13 cellular contexts compared by ENCODE assay signal in genomic region chrX:42943051-42943450, GRCh38.
DNase-seq lines count a peak whose midpoint lies in the region; ATAC-seq and TF ChIP-seq lines count a peak whose summit lies in the region.
"Had no signal": no experiment of that assay in that cellular context is flagged by ENCODE, and none has a peak within 500 bp of the region (broad histone marks: within the 10 kb centered on the region; RNA-seq: fewer than 3 reads in every experiment).

No MANE protein-coding gene starts in this region.

- H3K27ac ChIP-seq in mammary epithelial cell (ENCODE audit: insufficient read depth, low read depth, low read length), result no peak overlapping the region
- no peak overlapping the region for H3K27ac ChIP-seq in vagina
- H3K27ac ChIP-seq in ascending aorta, result no peak overlapping the region

- CTCF ChIA-PET in mammary epithelial cell (lab: Charles Lee; ENCODE audit: low non-redundant PET) (no interaction called here), WTC11 (lab: Charles Lee) (no interaction called here)

- TF ChIP-seq CTCF in GM12864 (IDR thresholded peaks at IDR 0.05; ENCODE audit: low read depth, low read length, missing control alignments) (no peak), mammary epithelial cell (conservative IDR thresholded peaks at IDR 0.05 in 1 of 2, IDR thresholded peaks at IDR 0.05 in 1 of 2; ENCODE audit: extremely low read depth in 1 of 2, insufficient read depth in 1 of 2, low read depth in 1 of 2, low read length in 2 of 2) (no peak), vagina (IDR thresholded peaks at IDR 0.05) (no peak), WTC11 (IDR thresholded peaks at IDR 0.05) (no peak), ascending aorta (IDR thresholded peaks at IDR 0.05) (no peak)

- no peaks in the 10 kb centered on the region; the same call in 1 of the 2 replicates for H3K27me3 Mint-ChIP-seq in WTC11 (ENCODE audit: low read depth)

- in situ Hi-C loops in mammary epithelial cell (cut with MboI; ENCODE audit: low sequenced_read_pairs in 2 of 2), result no loop called here
- in situ Hi-C loops in ACHN (cut with HindIII; ENCODE audit: low pct_ligation_motif_present, low pct_unique_long_range_greater_than_20kb, low sequenced_read_pairs), result no loop called here

- peak overlapping the region; percentile 20 for H3K4me2 ChIP-seq in mammary epithelial cell (ENCODE audit: insufficient read depth, low read depth, low read length)

- no peaks in the 10 kb centered on the region for H3K36me3 ChIP-seq in mammary epithelial cell (ENCODE audit: insufficient read depth, low read length)
- no peaks in the 10 kb centered on the region for H3K36me3 ChIP-seq in vagina
- no peaks in the 10 kb centered on the region for H3K36me3 ChIP-seq in ascending aorta

- H4K20me1 ChIP-seq in mammary epithelial cell (ENCODE audit: insufficient read depth, low read length), result no peaks in the 10 kb centered on the region

- H3K27ac Mint-ChIP-seq in WTC11, result no peak overlapping the region

- peak; percentile 36 for ATAC-seq in GM21423 (IDR thresholded peaks at IDR 0.05; ENCODE audit: unreplicated experiment)
- ATAC-seq in WTC11, result no peak
- ATAC-seq: HCT116 had no signal

- dilution Hi-C loops in mammary epithelial cell (cut with HindIII; ENCODE audit: low sequenced_read_pairs), result no loop called here

- no peaks in the 10 kb centered on the region for H3K79me2 ChIP-seq in mammary epithelial cell (ENCODE audit: insufficient read depth, low read length)

- WGBS in mammary epithelial cell (ENCODE audit: low coverage, missing lambda C conversion rate), result 35% methylated on average over 2 of the region's 3 CpGs

- peaks cover 15% of the 10 kb centered on the region for H3K9me3 Mint-ChIP-seq in WTC11

- H3K4me3 ChIP-seq in GM12864 (ENCODE audit: low read depth, low read length) (peak overlapping the region; percentile 1; the same call in 1 of the 2 replicates), mammary epithelial cell (replicated peaks in 1 of 3; ENCODE audit: insufficient read depth in 1 of 3, low read depth in 2 of 3, low read length in 3 of 3) (no peak overlapping the region), vagina (no peak overlapping the region), ascending aorta (no peak overlapping the region)

- H3K9me3 ChIP-seq in mammary epithelial cell (replicated peaks; ENCODE audit: insufficient read depth, low read length) (no peaks in the 10 kb centered on the region), vagina (no peaks in the 10 kb centered on the region), ascending aorta (peaks cover 0 to 9% of the 10 kb centered on the region in 2 donors)

- H3K36me3 Mint-ChIP-seq in WTC11, result peaks cover 11% of the 10 kb centered on the region

- intact Hi-C loops in mammary epithelial cell (cut with micrococcal nuclease), result no loop called here
- intact Hi-C loops in vagina (cut with DNase I), result no loop called here
- intact Hi-C loops in ascending aorta (cut with DNase I), result no loop called here

- POLR2A ChIA-PET in WTC11 (lab: Charles Lee), result no interaction called here

- TF ChIP-seq POLR2A in vagina (IDR thresholded peaks at IDR 0.05), result no peak

- no peak overlapping the region for H3K9ac ChIP-seq in mammary epithelial cell (ENCODE audit: insufficient read depth, low read length)

- H3K27me3 ChIP-seq in mammary epithelial cell (ENCODE audit: insufficient read depth, low read length) (no peaks in the 10 kb centered on the region), vagina (no peaks in the 10 kb centered on the region), ascending aorta (no peaks in the 10 kb centered on the region)

- DNase-seq in GM12864 (ENCODE audit: low read depth) (no peak), HuH-7 (ENCODE audit: low spot score) (peak; percentile 5), mammary epithelial cell (no peak), vagina (ENCODE audit: extremely low spot score in 2 of 2) (no peak), WTC11 (ENCODE audit: low spot score) (no peak), ascending aorta (ENCODE audit: low spot score in 2 of 2) (no peak), ACHN (no peak)
- DNase-seq: aorta; DMS153; NCI-H1436; stimulated activated CD4-positive, alpha-beta T cell treated with anti-CD3 and anti-CD28 coated beads, Interleukin-4, amount 100 ng/mL, for 24 hours had no signal

- H3K4me1 ChIP-seq in mammary epithelial cell (ENCODE audit: insufficient read depth, low read length) (peaks cover 8% of the 10 kb centered on the region), vagina (no peaks in the 10 kb centered on the region), ascending aorta (no peaks in the 10 kb centered on the region)

- no peak overlapping the region for H3K4me3 Mint-ChIP-seq in WTC11

- peaks cover 3% of the 10 kb centered on the region; the same call in 1 of the 2 replicates for H3K4me1 Mint-ChIP-seq in WTC11

- H2AFZ ChIP-seq in mammary epithelial cell (ENCODE audit: low read depth, low read length), result peak overlapping the region; percentile 53

- no TSS peak for BruUV-seq in mammary epithelial cell (replicated peaks; lab: Mats Ljungman, UMichigan)

TF ChIP-seq in WTC11, 78 proteins besides CTCF, POLR2A, EP300 and RAD21:
- TF ChIP-seq, protein P1, sequence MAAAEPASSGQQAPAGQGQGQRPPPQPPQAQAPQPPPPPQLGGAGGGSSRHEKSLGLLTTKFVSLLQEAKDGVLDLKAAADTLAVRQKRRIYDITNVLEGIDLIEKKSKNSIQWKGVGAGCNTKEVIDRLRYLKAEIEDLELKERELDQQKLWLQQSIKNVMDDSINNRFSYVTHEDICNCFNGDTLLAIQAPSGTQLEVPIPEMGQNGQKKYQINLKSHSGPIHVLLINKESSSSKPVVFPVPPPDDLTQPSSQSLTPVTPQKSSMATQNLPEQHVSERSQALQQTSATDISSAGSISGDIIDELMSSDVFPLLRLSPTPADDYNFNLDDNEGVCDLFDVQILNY (CRISPR knock-in tag; IDR thresholded peaks at IDR 0.05), result no peak
- TF ChIP-seq ZNF396 (CRISPR knock-in tag; IDR thresholded peaks at IDR 0.05; ENCODE audit: borderline replicate concordance) (no peak), ESRRA (CRISPR knock-in tag; IDR thresholded peaks at IDR 0.05; ENCODE audit: borderline replicate concordance) (no peak), E2F1 (CRISPR knock-in tag; IDR thresholded peaks at IDR 0.05) (no peak), ZNF671 (CRISPR knock-in tag; IDR thresholded peaks at IDR 0.05) (no peak), GTF2I (CRISPR knock-in tag; conservative IDR thresholded peaks at IDR 0.05) (no peak)
